21 cellular contexts compared by ENCODE assay signal in the genomic region with DNA sequence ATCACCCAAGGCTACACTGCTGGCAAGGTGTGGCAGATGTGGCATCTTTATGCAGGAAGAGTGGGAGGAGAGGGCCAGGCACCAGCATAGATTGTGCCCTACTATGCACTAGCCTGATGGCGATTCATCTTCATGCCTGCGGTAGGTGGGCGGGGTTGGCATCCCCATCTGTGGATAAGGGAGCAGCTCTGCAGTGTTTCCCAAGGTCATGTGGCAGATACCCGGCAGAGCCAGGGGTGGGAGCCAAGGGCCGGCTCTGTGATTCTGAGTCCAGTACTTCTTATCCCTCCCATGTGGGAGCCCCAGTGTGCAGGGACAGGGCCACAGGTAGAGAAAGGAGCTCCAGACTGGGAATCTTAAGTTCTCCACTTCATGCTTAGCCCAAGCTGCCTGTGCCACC. TPM values are rescaled to one million over a fixed set of nuclear protein-coding genes. Genes with fewer than 3 reads are reported as not detected.
DNase-seq lines count a peak whose midpoint lies in the region; ATAC-seq, FAIRE-seq and TF ChIP-seq lines count a peak whose summit lies in the region.
"Had no signal": no experiment of that assay in that cellular context is flagged by ENCODE, and none has a peak within 500 bp of the region (broad histone marks: within the 10 kb centered on the region; RNA-seq: fewer than 3 reads in every experiment).

No MANE protein-coding gene starts in this region.

- peaks cover 10% of the 10 kb centered on the region for H3K36me3 ChIP-seq in IMR-90 (ENCODE audit: control insufficient read depth, insufficient read depth, low read length)

- H3K4me3 ChIP-seq in IMR-90 (ENCODE audit: insufficient read depth, low read depth, low read length) = no peak overlapping the region
- H3K4me3 ChIP-seq: upper lobe of right lung had no signal

- H2AK5ac ChIP-seq in IMR-90 (ENCODE audit: low read depth, low read length) = 0 out of 2 replicates have a peak overlapping the region, but pooled peaks have one; percentile 46

- H3K27ac Mint-ChIP-seq in activated CD4-positive, alpha-beta T cell treated with anti-CD3 and anti-CD28 coated beads for 36 hours = peak overlapping the region; percentile 58
- H3K27ac Mint-ChIP-seq: T-helper 2 cell treated with Interferon-gamma antibody and Interleukin-4, amounts not matched to agents 5 μg/mL and 100 μg/mL, for 36 hours had no signal

- no peak overlapping the region for H3K4me2 ChIP-seq in IMR-90 (ENCODE audit: low read depth, low read length)
- H3K4me2 ChIP-seq: SK-N-SH had no signal

- H4K8ac ChIP-seq in IMR-90 (ENCODE audit: low read depth in 2 of 2, low read length in 2 of 2) = no peak overlapping the region

- TF ChIP-seq CTCF in IMR-90 (conservative IDR thresholded peaks at IDR 0.05; ENCODE audit: low read depth, low read length) = no peak

- no peak overlapping the region for H2BK120ac ChIP-seq in IMR-90 (ENCODE audit: low read depth, low read length)

- POLR2A ChIA-PET in activated CD4-positive, alpha-beta T cell treated with anti-CD3 and anti-CD28 coated beads for 36 hours (lab: Charles Lee) = no interaction called here
- POLR2A ChIA-PET in IMR-90 (lab: Charles Lee; ENCODE audit: unreplicated experiment) = no interaction called here

- dilution Hi-C loops in IMR-90 (cut with HindIII; ENCODE audit: low sequenced_read_pairs, unreplicated experiment) = no loop called here

- no peaks in the 10 kb centered on the region for H3K27me3 Mint-ChIP-seq in activated CD4-positive, alpha-beta T cell treated with anti-CD3 and anti-CD28 coated beads for 36 hours
- H3K27me3 Mint-ChIP-seq: CD8-positive, alpha-beta memory T cell; central memory CD8-positive, alpha-beta T cell; naive thymus-derived CD4-positive, alpha-beta T cell had no signal

- H3K9me1 ChIP-seq in IMR-90 (ENCODE audit: insufficient read depth, low read length) = peaks cover 4% of the 10 kb centered on the region; the same call in 1 of the 2 replicates

- no peaks in the 10 kb centered on the region for H3K27me3 ChIP-seq in IMR-90 (ENCODE audit: control insufficient read depth, insufficient read depth, low read length)
- H3K27me3 ChIP-seq: upper lobe of right lung had no signal

- H3K9me3 ChIP-seq in IMR-90 (ENCODE audit: control insufficient read depth, insufficient read depth, low read length) = peaks cover 8% of the 10 kb centered on the region
- H3K9me3 ChIP-seq: SK-N-SH, upper lobe of right lung had no signal

- H3K14ac ChIP-seq in IMR-90 (replicated peaks; ENCODE audit: low read depth, low read length) = no peak overlapping the region

- CTCF ChIA-PET in activated CD4-positive, alpha-beta T cell treated with anti-CD3 and anti-CD28 coated beads for 36 hours (lab: Charles Lee) = no interaction called here
- CTCF ChIA-PET in IMR-90 (lab: Yijun Ruan, JAX) = no interaction called here

- peaks cover 12 to 29% of the 10 kb centered on the region in 2 experiments for H3K79me1 ChIP-seq in IMR-90 (ENCODE audit: low read depth in 1 of 2, low read length in 2 of 2)

- BruUV-seq in IMR-90 (replicated peaks; lab: Mats Ljungman, UMichigan) = no TSS peak

- no peak for DNase-seq in activated CD4-positive, alpha-beta T cell treated with anti-CD3 and anti-CD28 coated beads for 36 hours
- DNase-seq in activated CD4-positive, alpha-beta T cell treated with anti-CD3 and anti-CD28 coated beads for 1 hour = no peak
- DNase-seq in IMR-90 (no peak), Right ventricle myocardium superior (no peak), posterior vena cava (ENCODE audit: low spot score) (peak; percentile 36), GM12891 (ENCODE audit: insufficient read length, low spot score) (no peak), ACHN (no peak)
- DNase-seq: activated CD4-positive, alpha-beta T cell treated with anti-CD3 and anti-CD28 coated beads, Interleukin-2, amount 50 U/mL, for 4 hours; CD8-positive, alpha-beta memory T cell; glutamatergic neuron; kidney glomerular epithelial cell; naive thymus-derived CD4-positive, alpha-beta T cell; NCI-H226; NCI-H748 treated with DMSO at 0.1 percent for 48 hours; RPMI8226; SK-N-SH; upper lobe of right lung had no signal

- no peak for TF ChIP-seq RAD21 in IMR-90 (IDR thresholded peaks at IDR 0.05; ENCODE audit: low read length)

- H3K56ac ChIP-seq in IMR-90 (ENCODE audit: extremely low read depth, insufficient read depth, low read length) = no peak overlapping the region

- no peaks in the 10 kb centered on the region for H3K9me3 Mint-ChIP-seq in activated CD4-positive, alpha-beta T cell treated with anti-CD3 and anti-CD28 coated beads for 36 hours (ENCODE audit: low read depth)

- H4K91ac ChIP-seq in IMR-90 (ENCODE audit: insufficient read depth, low read depth, low read length) = no peak overlapping the region

- H2AFZ ChIP-seq in IMR-90 (replicated peaks; ENCODE audit: low read length, poor library complexity) = no peak overlapping the region

- no peak overlapping the region for H2BK5ac ChIP-seq in IMR-90 (ENCODE audit: low read depth, low read length, poor library complexity, severe bottlenecking)

- no peak overlapping the region for H2BK15ac ChIP-seq in IMR-90 (ENCODE audit: low read depth, low read length)

- WGBS in IMR-90 (ENCODE audit: extremely low coverage in 2 of 2, insufficient read length in 1 of 2), 2 experiments = no CpG with 5 or more reads among the region's 5 CpGs

- H2AK9ac ChIP-seq in IMR-90 (replicated peaks; ENCODE audit: low read depth, low read length, poor library complexity) = no peak overlapping the region

- no peak overlapping the region for H3K27ac ChIP-seq in IMR-90 (ENCODE audit: insufficient read depth, low read length)
- H3K27ac ChIP-seq: upper lobe of right lung had no signal

- no peak overlapping the region for H3K4me3 Mint-ChIP-seq in activated CD4-positive, alpha-beta T cell treated with anti-CD3 and anti-CD28 coated beads for 36 hours
- H3K4me3 Mint-ChIP-seq: CD8-positive, alpha-beta memory T cell; central memory CD8-positive, alpha-beta T cell; naive thymus-derived CD4-positive, alpha-beta T cell; T-helper 2 cell treated with Interferon-gamma antibody and Interleukin-4, amounts not matched to agents 5 μg/mL and 100 μg/mL, for 36 hours had no signal

- H3K4me1 ChIP-seq in IMR-90 (ENCODE audit: control insufficient read depth, insufficient read depth, low read length) = peaks cover 10% of the 10 kb centered on the region

- H3K23ac ChIP-seq in IMR-90 (ENCODE audit: low read depth, low read length) = no peak overlapping the region

- no peak overlapping the region for H3K9ac ChIP-seq in IMR-90 (ENCODE audit: low read depth, low read length)
- H3K9ac ChIP-seq: SK-N-SH had no signal

- H3K36me3 Mint-ChIP-seq in activated CD4-positive, alpha-beta T cell treated with anti-CD3 and anti-CD28 coated beads for 36 hours (ENCODE audit: low read depth) = peaks cover 77% of the 10 kb centered on the region

- TF ChIP-seq POLR2A in IMR-90 (IDR thresholded peaks at IDR 0.05; ENCODE audit: low read depth, low read length) (no peak), GM12891 (IDR thresholded peaks at IDR 0.05; ENCODE audit: low read depth, low read length) (no peak)

- no peak overlapping the region for H3K4ac ChIP-seq in IMR-90 (ENCODE audit: low read depth, low read length)

- H4K20me1 ChIP-seq in IMR-90 (ENCODE audit: insufficient read depth, low read length) = no peaks in the 10 kb centered on the region; the same call in 1 of the 2 replicates

- H4K5ac ChIP-seq in IMR-90 (ENCODE audit: low read depth, low read length) = no peak overlapping the region

- intact Hi-C loops in activated CD4-positive, alpha-beta T cell treated with anti-CD3 and anti-CD28 coated beads for 36 hours (cut with DNase I, micrococcal nuclease) = no loop called here
- intact Hi-C loops in IMR-90 (cut with micrococcal nuclease) = no loop called here
- intact Hi-C loops in Right ventricle myocardium superior (cut with DNase I) = no loop called here
- intact Hi-C loops in posterior vena cava (cut with DNase I) = no loop called here

- no peak overlapping the region for H2BK20ac ChIP-seq in IMR-90 (ENCODE audit: low read depth, low read length)

- H3K4me1 Mint-ChIP-seq in activated CD4-positive, alpha-beta T cell treated with anti-CD3 and anti-CD28 coated beads for 36 hours = peaks cover 16% of the 10 kb centered on the region

- ATAC-seq in activated CD4-positive, alpha-beta T cell treated with anti-CD3 and anti-CD28 coated beads for 36 hours = no peak
- ATAC-seq in IMR-90 (ENCODE audit: low read depth) (no peak), Right ventricle myocardium superior (ENCODE audit: poor library complexity) (peak; percentile 70), HG03378 (IDR thresholded peaks at IDR 0.05; ENCODE audit: unreplicated experiment) (no peak)
- ATAC-seq: naive thymus-derived CD4-positive, alpha-beta T cell; sciatic nerve had no signal

- in situ Hi-C loops in IMR-90 (cut with MboI; ENCODE audit: low sequenced_read_pairs) (no loop called here), ACHN (cut with HindIII; ENCODE audit: low pct_ligation_motif_present, low pct_unique_long_range_greater_than_20kb, low sequenced_read_pairs) (no loop called here)

- H3K18ac ChIP-seq in IMR-90 (ENCODE audit: low read depth, low read length) = no peak overlapping the region

- FAIRE-seq in GM12891 (lab: Jason Lieb, UNC) = no peak

TF ChIP-seq in IMR-90, 13 proteins besides CTCF, POLR2A, EP300 and RAD21 (continues in another document):
- TF ChIP-seq MAFK (IDR thresholded peaks at IDR 0.05; ENCODE audit: low read depth, low read length) (no peak), BHLHE40 (IDR thresholded peaks at IDR 0.05; ENCODE audit: low read depth, low read length) (no peak)

TF ChIP-seq in GM12891, 5 proteins besides CTCF, POLR2A, EP300 and RAD21:
- TF ChIP-seq POLR2AphosphoS5 (IDR thresholded peaks at IDR 0.05; ENCODE audit: low read depth, low read length) = no peak
- TF ChIP-seq SPI1 (IDR thresholded peaks at IDR 0.05; ENCODE audit: low read depth, low read length) = no peak
- no peak for TF ChIP-seq PAX5 (IDR thresholded peaks at IDR 0.05; ENCODE audit: insufficient read depth, low read length, severe bottlenecking)
- no peak for TF ChIP-seq POU2F2 (IDR thresholded peaks at IDR 0.05; ENCODE audit: low read depth, low read length)
- no peak for TF ChIP-seq TAF1 (IDR thresholded peaks at IDR 0.05; ENCODE audit: low read depth, low read length)

RNA-seq across cellular contexts. Expression of a gene that starts 20.0 kb away (rescaled TPM):
- total RNA-seq in activated CD4-positive, alpha-beta T cell treated with anti-CD3 and anti-CD28 coated beads for 36 hours = 100 to 1,000 TPM; 239 to 272 TPM
- total RNA-seq in IMR-90 (2012; rRNA removed) (18.9 and 32.8 TPM in 2 replicates), Right ventricle myocardium superior (54.6 TPM), posterior vena cava (10 to 100 TPM; 26.8 to 28.6 TPM)
- polyA plus RNA-seq in IMR-90 (2012; rRNA removed) = 46.1 and 49.4 TPM in 2 replicates
- polyA plus RNA-seq in IMR-90 (2012; cell fraction: cytosol; rRNA removed) = 45.9 and 112 TPM in 2 replicates
- polyA plus RNA-seq in IMR-90 (2012; cell fraction: nucleus; rRNA removed; ENCODE audit: low replicate concordance) = 14.7 and 27.3 TPM in 2 replicates
- polyA plus RNA-seq in GM12891 (2012; ENCODE audit: low read depth, missing spikeins) = 127 TPM
